ENCODE assay signal across 15 cellular contexts in the genomic region with DNA sequence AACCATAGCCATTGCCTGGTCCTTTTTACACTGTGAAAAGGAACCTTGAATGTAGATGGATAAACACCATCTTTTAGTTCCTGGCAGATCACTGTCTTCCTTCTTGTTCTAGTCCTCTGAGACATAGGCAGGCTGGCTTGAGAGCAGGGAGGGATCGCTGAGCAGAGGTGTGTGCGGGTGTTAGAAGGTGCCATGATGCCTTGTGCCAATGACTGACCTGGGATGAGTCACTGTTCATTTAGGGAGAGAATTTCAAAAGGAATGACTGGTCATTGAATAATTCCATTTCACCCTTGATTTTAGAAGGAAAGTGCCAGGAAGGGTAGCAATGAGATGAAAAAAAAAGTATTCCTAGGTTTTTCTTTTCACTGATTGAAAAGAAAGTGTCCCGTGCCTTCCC.
"Had no signal": no experiment of that assay in that cellular context is flagged by ENCODE, and none has a peak within 500 bp of the region (broad histone marks: within the 10 kb centered on the region; RNA-seq: fewer than 3 reads in every experiment).

No MANE protein-coding gene starts in this region.

- H3K9me3 Mint-ChIP-seq: activated naive CD8-positive, alpha-beta T cell treated with anti-CD3 and anti-CD28 coated beads, Interleukin-2, amount 50 U/mL, for 24 hours; endodermal cell; nephron had no signal

- DNase-seq: activated CD4-positive, alpha-beta T cell treated with anti-CD3 and anti-CD28 coated beads for 48 hours; activated CD8-positive, alpha-beta T cell treated with anti-CD3 and anti-CD28 coated beads, Interleukin-2, amount 10 ng/mL, durations not matched to agents 7 days and 5 days; activated naive CD4-positive, alpha-beta T cell treated with Interleukin-2 at 50 U/mL for 16 hours; activated naive CD8-positive, alpha-beta T cell treated with anti-CD3 and anti-CD28 coated beads, Interleukin-2, amount 50 U/mL, for 24 hours; dermis blood vessel endothelial cell; heart left ventricle; left lung; stimulated activated CD4-positive, alpha-beta T cell treated with anti-CD3 and anti-CD28 coated beads, Interleukin-15, amount 100 ng/mL, for 24 hours; stimulated activated CD4-positive, alpha-beta T cell treated with anti-CD3 and anti-CD28 coated beads, Interleukin-4, amount 100 ng/mL, for 4 hours; T-helper 1 cell had no signal

- H3K27ac Mint-ChIP-seq: activated CD8-positive, alpha-beta T cell treated with anti-CD3 and anti-CD28 coated beads, Interleukin-2, amount 10 ng/mL, durations not matched to agents 7 days and 5 days; activated naive CD8-positive, alpha-beta T cell treated with anti-CD3 and anti-CD28 coated beads, Interleukin-2, amount 50 U/mL, for 24 hours; endodermal cell; nephron had no signal

- H3K4me3 Mint-ChIP-seq: activated CD8-positive, alpha-beta T cell treated with anti-CD3 and anti-CD28 coated beads, Interleukin-2, amount 10 ng/mL, durations not matched to agents 7 days and 5 days; activated naive CD8-positive, alpha-beta T cell treated with anti-CD3 and anti-CD28 coated beads, Interleukin-2, amount 50 U/mL, for 24 hours; endodermal cell; nephron had no signal

- H3K27ac ChIP-seq: esophagus muscularis mucosa, foreskin keratinocyte, heart left ventricle, left lung, vagina had no signal

- H3K4me3 ChIP-seq: esophagus muscularis mucosa, heart left ventricle, left lung, vagina had no signal

- H3K36me3 ChIP-seq: esophagus muscularis mucosa, heart left ventricle, left lung, vagina had no signal

- H3K4me1 ChIP-seq: esophagus muscularis mucosa, foreskin keratinocyte, heart left ventricle, left lung, vagina had no signal

- H3K4me1 Mint-ChIP-seq: activated naive CD8-positive, alpha-beta T cell treated with anti-CD3 and anti-CD28 coated beads, Interleukin-2, amount 50 U/mL, for 24 hours; nephron had no signal

- H3K9me3 ChIP-seq: esophagus muscularis mucosa, heart left ventricle, left lung, vagina had no signal

- H3K27me3 ChIP-seq: esophagus muscularis mucosa, foreskin keratinocyte, heart left ventricle, left lung, vagina had no signal
